ENCODE assay signal across 8 cellular contexts in the genomic region with DNA sequence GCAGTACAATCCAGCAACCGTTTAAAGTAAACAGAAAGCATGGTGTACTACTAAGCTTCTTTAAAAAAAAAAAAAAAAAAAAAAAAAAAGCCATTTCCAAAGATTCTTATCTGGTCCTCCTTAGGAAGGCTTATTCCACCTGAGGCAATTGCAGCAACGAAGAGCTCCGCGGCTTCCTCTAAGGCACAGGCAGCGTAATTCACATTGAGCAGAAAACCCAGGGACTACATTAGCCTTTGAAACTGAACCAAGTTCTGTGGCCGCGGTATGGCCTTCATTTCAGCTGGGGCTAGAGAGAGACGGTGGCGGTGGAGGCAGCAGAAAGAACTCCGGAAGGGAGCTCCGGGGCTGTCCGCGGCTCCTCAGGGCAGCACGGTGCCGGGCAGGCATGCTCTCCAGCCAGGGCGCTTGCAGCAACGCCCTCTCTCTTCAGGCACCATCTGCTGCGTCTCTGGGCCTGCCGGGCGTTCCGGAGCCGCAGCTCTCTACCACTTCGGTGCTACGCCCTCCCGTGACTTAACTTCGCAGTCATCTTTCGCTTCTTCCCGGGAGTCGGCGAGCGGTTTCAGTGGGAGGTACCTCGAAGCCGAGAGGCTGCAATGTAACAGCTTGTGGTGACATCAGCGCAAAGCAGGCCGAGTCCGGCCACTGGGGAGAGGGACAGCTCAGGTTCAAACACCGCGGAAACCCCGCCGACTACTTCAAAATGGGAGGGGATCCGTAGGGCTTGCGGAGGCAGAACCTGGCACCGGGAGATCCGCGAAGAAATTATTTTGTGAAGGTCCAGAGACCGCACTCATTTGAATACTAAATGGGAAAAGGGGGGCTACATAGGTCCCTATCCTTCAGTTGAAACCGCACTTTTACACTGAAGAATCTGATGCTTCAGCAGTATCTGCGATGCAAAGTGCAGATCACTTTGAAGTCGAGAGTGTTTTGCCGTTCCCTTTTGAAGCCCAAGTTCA.
DNase-seq lines count a peak whose midpoint lies in the region; ATAC-seq, FAIRE-seq and TF ChIP-seq lines count a peak whose summit lies in the region.

No MANE protein-coding gene starts in this region.

- peak; percentile 99 for DNase-seq in ELR (ENCODE audit: low read depth)
- DNase-seq in RPMI8226 = peak; percentile 95
- DNase-seq in activated effector memory CD4-positive, alpha-beta T cell treated with anti-CD3 and anti-CD28 coated beads, Interleukin-2, amount 50 U/mL, for 16 hours = peak; percentile 82
- DNase-seq in frontal cortex (ENCODE audit: low spot score in 2 of 2) = peak; percentile 10 to 45
- DNase-seq in neural crest cell (ENCODE audit: low read depth, low spot score) = peak; percentile 77
- peak; percentile 89 for DNase-seq in stomach

- no peak for FAIRE-seq in frontal cortex (lab: Jason Lieb, UNC)

- H3K4me1 Mint-ChIP-seq in neural crest cell = peaks cover 5% of the 10 kb centered on the region

- H2AFZ ChIP-seq in KMS-11 (ENCODE audit: low read depth) = peak overlapping the region; percentile 21; the same call in 1 of the 2 replicates

- no peak overlapping the region for H3K4me3 ChIP-seq in KMS-11 (IDR thresholded peaks at IDR 0.05; ENCODE audit: insufficient read depth, low read depth, low read length)
- H3K4me3 ChIP-seq in stomach = peak overlapping the region; percentile 50 to 60 (median 58)

- peak overlapping the region; percentile 76 for H3K4me2 ChIP-seq in KMS-11

- no peaks in the 10 kb centered on the region for H3K9me3 Mint-ChIP-seq in neural crest cell

- 0 to 2% (median 1%) methylated on average over 27 to 50 of the region's 50 CpGs for WGBS in stomach, 5 donors

- no peaks in the 10 kb centered on the region for H3K27me3 ChIP-seq in KMS-11 (ENCODE audit: insufficient read depth, low read depth)
- no peaks in the 10 kb centered on the region for H3K27me3 ChIP-seq in stomach

- H3K79me2 ChIP-seq in KMS-11 (ENCODE audit: insufficient read depth, low read depth) = peaks cover 88% of the 10 kb centered on the region

- H3K27ac Mint-ChIP-seq in neural crest cell (ENCODE audit: unreplicated experiment) = no peak overlapping the region

- H3K27ac ChIP-seq in KMS-11 (peak overlapping the region; percentile 80), stomach (peak overlapping the region; percentile 75 to 97 (median 92))

- intact Hi-C loops in stomach (cut with DNase I; ENCODE audit: low total_unique reads) = no loop called here

- TF ChIP-seq CTCF in KMS-11 (conservative IDR thresholded peaks at IDR 0.05; ENCODE audit: low read depth, low read length) = no peak; the same call in 1 of the 2 replicates
- no peak for TF ChIP-seq CTCF in neural crest cell (conservative IDR thresholded peaks at IDR 0.05)
- TF ChIP-seq CTCF in stomach (IDR thresholded peaks at IDR 0.05) = peak in 3 of 7 experiments; percentile 19 to 61 (median 56)

- H3K9ac ChIP-seq in KMS-11 = peak overlapping the region; percentile 55

- peaks cover 4% of the 10 kb centered on the region; the same call in 1 of the 2 replicates for H4K20me1 ChIP-seq in KMS-11 (ENCODE audit: insufficient read depth)

- H3K9me3 ChIP-seq in stomach = no peaks in the 10 kb centered on the region

- peak in 1 of 4 donors; percentile 83 for TF ChIP-seq POLR2A in stomach (IDR thresholded peaks at IDR 0.05)

- H3K27me3 Mint-ChIP-seq in neural crest cell (ENCODE audit: low read depth) = no peaks in the 10 kb centered on the region

- no peaks in the 10 kb centered on the region for H3K36me3 Mint-ChIP-seq in neural crest cell (ENCODE audit: low read depth)

- ATAC-seq in GM21825 (IDR thresholded peaks at IDR 0.05; ENCODE audit: unreplicated experiment) = peak; percentile 96

- H3K4me3 Mint-ChIP-seq in neural crest cell = no peak overlapping the region

- H3K4me1 ChIP-seq in KMS-11 (ENCODE audit: low read depth, poor library complexity, severe bottlenecking) (peaks cover 54% of the 10 kb centered on the region), stomach (peaks cover 0 to 54% (median 31%) of the 10 kb centered on the region in 4 donors)

- TF ChIP-seq EP300 in stomach (IDR thresholded peaks at IDR 0.05) = no peak

- H3K36me3 ChIP-seq in KMS-11 (ENCODE audit: insufficient read depth) = no peaks in the 10 kb centered on the region
- H3K36me3 ChIP-seq in stomach = no peaks in the 10 kb centered on the region

Comparison
In these comparisons a context has a peak if more than half of its experiments do, and no peak if none do; other contexts are left out.
1. DNase-seq: peak in every context shown above with its lines; median percentile 99 in ELR; 95 in RPMI8226; 89 in stomach; 82 in activated effector memory CD4-positive, alpha-beta T cell treated with anti-CD3 and anti-CD28 coated beads, Interleukin-2, amount 50 U/mL, for 16 hours; 77 in neural crest cell; 28 in frontal cortex.